Comparison of ENCODE assay signal across 9 cellular contexts in the genomic region with DNA sequence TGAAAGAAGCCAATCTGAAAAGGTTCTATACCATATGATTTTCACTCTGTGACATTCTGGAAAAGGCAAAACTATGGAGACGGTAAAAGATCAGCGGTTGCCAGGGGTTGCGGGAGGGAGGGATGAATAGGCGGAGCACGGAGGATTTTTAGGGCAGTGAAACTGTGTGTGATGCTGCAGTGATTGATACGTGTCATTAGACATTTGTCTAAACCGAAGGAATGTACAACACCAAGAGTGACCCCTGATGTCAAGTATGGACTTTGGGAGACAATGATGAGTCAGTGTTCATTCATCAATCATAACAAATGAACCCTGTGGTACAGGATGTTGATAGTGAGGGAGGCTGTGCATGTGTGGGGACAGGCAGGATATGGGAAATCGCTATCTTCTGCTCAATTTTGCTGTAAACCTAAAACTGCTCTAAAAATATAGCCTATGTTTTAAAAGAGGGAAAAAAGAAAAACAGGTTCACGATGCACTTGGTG. TPM values are rescaled to one million over a fixed set of nuclear protein-coding genes. Genes with fewer than 3 reads are reported as not detected.
DNase-seq lines count a peak whose midpoint lies in the region; ATAC-seq, FAIRE-seq and TF ChIP-seq lines count a peak whose summit lies in the region.
"Had no signal": no experiment of that assay in that cellular context is flagged by ENCODE, and none has a peak within 500 bp of the region (broad histone marks: within the 10 kb centered on the region; RNA-seq: fewer than 3 reads in every experiment).

No MANE protein-coding gene starts in this region.

- H3K9ac ChIP-seq in keratinocyte (ENCODE audit: control insufficient read depth, extremely low read depth, insufficient read depth, low read length), result peak overlapping the region; percentile 46
- no peak overlapping the region for H3K9ac ChIP-seq in neuronal stem cell (ENCODE audit: low read depth, low read length, poor library complexity)

- peak; percentile 51 for DNase-seq in HFFc6
- no peak for DNase-seq in keratinocyte (ENCODE audit: low read depth, low spot score)
- DNase-seq in stimulated activated naive CD8-positive, alpha-beta T cell treated with anti-CD3 and anti-CD28 coated beads, Interleukin-15, amount 100 ng/mL, for 72 hours, result no peak
- no peak for DNase-seq in activated naive CD4-positive, alpha-beta T cell treated with Interleukin-2 at 50 U/mL for 16 hours
- DNase-seq in NCI-H1417 treated with DMSO at 0.1 percent for 48 hours (lab: John Stamatoyannopoulos, UW), result no peak
- no peak for DNase-seq in neuronal stem cell (ENCODE audit: low spot score)
- no peak for DNase-seq in CD4-positive, alpha-beta memory T cell

- H3K4me2 ChIP-seq in keratinocyte (ENCODE audit: control insufficient read depth, extremely low read depth, insufficient read depth, low read depth, low read length), result peak overlapping the region; percentile 60
- no peak overlapping the region for H3K4me2 ChIP-seq in neuronal stem cell (ENCODE audit: insufficient read depth, low read length, poor library complexity, severe bottlenecking)

- H3K4me3 Mint-ChIP-seq in HFFc6, result no peak overlapping the region
- no peak overlapping the region for H3K4me3 Mint-ChIP-seq in stimulated activated naive CD8-positive, alpha-beta T cell treated with anti-CD3 and anti-CD28 coated beads, Interleukin-15, amount 100 ng/mL, for 72 hours
- no peak overlapping the region for H3K4me3 Mint-ChIP-seq in CD4-positive, alpha-beta memory T cell
- H3K4me3 Mint-ChIP-seq: mesothelial cell of epicardium had no signal

- no peak overlapping the region for H2BK5ac ChIP-seq in neuronal stem cell (ENCODE audit: low read length)

- no peak overlapping the region for H3K27ac Mint-ChIP-seq in HFFc6
- peak overlapping the region in 1 of 2 donors; percentile 69 for H3K27ac Mint-ChIP-seq in stimulated activated naive CD8-positive, alpha-beta T cell treated with anti-CD3 and anti-CD28 coated beads, Interleukin-15, amount 100 ng/mL, for 72 hours
- H3K27ac Mint-ChIP-seq in CD4-positive, alpha-beta memory T cell, result peak overlapping the region in 2 of 7 donors; percentile 17 to 75
- H3K27ac Mint-ChIP-seq: mesothelial cell of epicardium had no signal

- H3K79me1 ChIP-seq in neuronal stem cell (ENCODE audit: low read depth, low read length), result peaks cover 7% of the 10 kb centered on the region

- no peak overlapping the region for H2BK12ac ChIP-seq in neuronal stem cell (ENCODE audit: low read length)

- H2AK5ac ChIP-seq in neuronal stem cell (ENCODE audit: low read depth, low read length), result no peak overlapping the region

- H3K9me1 ChIP-seq in keratinocyte (ENCODE audit: control insufficient read depth, extremely low read depth, insufficient read depth, low read length), result no peaks in the 10 kb centered on the region

- H4K8ac ChIP-seq in neuronal stem cell (ENCODE audit: low read depth, low read length), result no peak overlapping the region

- peaks cover 3% of the 10 kb centered on the region for H3K79me2 ChIP-seq in keratinocyte (ENCODE audit: control insufficient read depth, insufficient read depth, low read length)

- H2BK15ac ChIP-seq in neuronal stem cell (ENCODE audit: low read length), result no peak overlapping the region

- H3K36me3 ChIP-seq in keratinocyte (ENCODE audit: control insufficient read depth in 2 of 2, extremely low read depth in 1 of 2, insufficient read depth in 2 of 2, low read length in 2 of 2) (peaks cover 0 to 1% of the 10 kb centered on the region in 2 experiments), neuronal stem cell (replicated peaks in 1 of 2; ENCODE audit: control insufficient read depth in 2 of 2, insufficient read depth in 2 of 2, low read length in 2 of 2) (no peaks in the 10 kb centered on the region)
- H3K36me3 ChIP-seq in CD4-positive, alpha-beta memory T cell (ENCODE audit: insufficient read depth, low read length), result peaks cover 3% of the 10 kb centered on the region

- H4K91ac ChIP-seq in neuronal stem cell (ENCODE audit: low read depth, low read length, poor library complexity), result no peak overlapping the region

- no peak overlapping the region for H2BK120ac ChIP-seq in neuronal stem cell (ENCODE audit: low read depth, low read length)

- H3K4ac ChIP-seq in neuronal stem cell (ENCODE audit: low read length), result no peak overlapping the region

- FAIRE-seq in keratinocyte (lab: Jason Lieb, UNC), result no peak

- ATAC-seq in stimulated activated naive CD8-positive, alpha-beta T cell treated with anti-CD3 and anti-CD28 coated beads, Interleukin-15, amount 100 ng/mL, for 72 hours, result peak; percentile 64

- POLR2A ChIA-PET in CD4-positive, alpha-beta memory T cell (lab: Charles Lee; ENCODE audit: partially characterized antibody), result interaction anchor here (0.6 to 2.7 kb wide), 5 partner anchors 91 to 104 kb away, joined by 3 to 9 read pairs (median 3); partner anchors contain the start of gene DUSP1

- H3K27ac ChIP-seq in angular gyrus (ENCODE audit: low read depth, low read length) (peak overlapping the region; percentile 87), keratinocyte (ENCODE audit: control insufficient read depth, insufficient read depth, low read length) (peak overlapping the region; percentile 93), neuronal stem cell (replicated peaks; ENCODE audit: low read length) (no peak overlapping the region)
- no peak overlapping the region for H3K27ac ChIP-seq in CD4-positive, alpha-beta memory T cell (ENCODE audit: low read depth, low read length)

- H3K9me3 ChIP-seq in keratinocyte (ENCODE audit: control insufficient read depth, low read depth, low read length) (no peaks in the 10 kb centered on the region), neuronal stem cell (replicated peaks in 1 of 2; ENCODE audit: control insufficient read depth in 2 of 2, insufficient read depth in 1 of 2, low read depth in 1 of 2, low read length in 2 of 2) (no peaks in the 10 kb centered on the region)
- H3K9me3 ChIP-seq in CD4-positive, alpha-beta memory T cell (ENCODE audit: control insufficient read depth in 1 of 2, low read length in 2 of 2), result no peaks in the 10 kb centered on the region

- no peaks in the 10 kb centered on the region for H3K9me3 Mint-ChIP-seq in HFFc6
- no peaks in the 10 kb centered on the region for H3K9me3 Mint-ChIP-seq in stimulated activated naive CD8-positive, alpha-beta T cell treated with anti-CD3 and anti-CD28 coated beads, Interleukin-15, amount 100 ng/mL, for 72 hours
- H3K9me3 Mint-ChIP-seq in CD4-positive, alpha-beta memory T cell, result no peaks in the 10 kb centered on the region
- H3K9me3 Mint-ChIP-seq: mesothelial cell of epicardium had no signal

- H3K23ac ChIP-seq in neuronal stem cell (ENCODE audit: low read depth, low read length, poor library complexity), result no peak overlapping the region

- peaks cover 52% of the 10 kb centered on the region for H3K4me1 ChIP-seq in keratinocyte (ENCODE audit: control insufficient read depth, extremely low read depth, insufficient read depth, low read length)
- peaks cover 35 to 66% of the 10 kb centered on the region in 2 donors for H3K4me1 ChIP-seq in neuronal stem cell (ENCODE audit: control insufficient read depth in 2 of 2, insufficient read depth in 1 of 2, low read depth in 1 of 2, low read length in 2 of 2)
- peaks cover 4% of the 10 kb centered on the region for H3K4me1 ChIP-seq in CD4-positive, alpha-beta memory T cell (ENCODE audit: insufficient read depth, low read length)

- no peaks in the 10 kb centered on the region for H4K20me1 ChIP-seq in keratinocyte (ENCODE audit: control insufficient read depth, extremely low read depth, insufficient read depth, low read length)

- H3K36me3 Mint-ChIP-seq in HFFc6 (ENCODE audit: low read depth), result no peaks in the 10 kb centered on the region; the same call in 1 of the 2 replicates
- H3K36me3 Mint-ChIP-seq in CD4-positive, alpha-beta memory T cell, result peaks cover 0 to 4% of the 10 kb centered on the region in 2 donors
- H3K36me3 Mint-ChIP-seq: mesothelial cell of epicardium had no signal

- WGBS in neuronal stem cell (ENCODE audit: extremely low coverage in 2 of 2, insufficient read length in 2 of 2, insufficient replicate concordance in 1 of 2), 2 donors, result no CpG with 5 or more reads among the region's 9 CpGs

- H3K4me3 ChIP-seq in keratinocyte (ENCODE audit: control insufficient read depth in 2 of 3, extremely low read depth in 1 of 3, insufficient read depth in 2 of 3, low read depth in 1 of 3, low read length in 3 of 3) (no peak overlapping the region), neuronal stem cell (ENCODE audit: low read length in 2 of 2) (no peak overlapping the region)
- no peak overlapping the region for H3K4me3 ChIP-seq in CD4-positive, alpha-beta memory T cell (ENCODE audit: low read length in 2 of 2)

- no peak overlapping the region for H3K14ac ChIP-seq in neuronal stem cell (ENCODE audit: low read length)

- CTCF ChIA-PET in CD4-positive, alpha-beta memory T cell (lab: Charles Lee; ENCODE audit: partially characterized antibody), result interaction anchor here (1.0 to 1.1 kb wide), 2 partner anchors 96 to 154 kb away, joined by 3 to 5 read pairs; no protein-coding TSS in a partner anchor

- intact Hi-C loops in CD4-positive, alpha-beta memory T cell (cut with micrococcal nuclease), result no loop called here

- no peaks in the 10 kb centered on the region; the same call in 1 of the 2 replicates for H3K27me3 Mint-ChIP-seq in HFFc6 (ENCODE audit: insufficient read depth)
- H3K27me3 Mint-ChIP-seq in stimulated activated naive CD8-positive, alpha-beta T cell treated with anti-CD3 and anti-CD28 coated beads, Interleukin-15, amount 100 ng/mL, for 72 hours, result no peaks in the 10 kb centered on the region
- no peaks in the 10 kb centered on the region for H3K27me3 Mint-ChIP-seq in CD4-positive, alpha-beta memory T cell

- TF ChIP-seq CTCF in HFFc6 (IDR thresholded peaks at IDR 0.05), result no peak
- no peak for TF ChIP-seq CTCF in keratinocyte (optimal IDR thresholded peaks at IDR 0.05 in 1 of 3, IDR thresholded peaks at IDR 0.05 in 1 of 3, conservative IDR thresholded peaks at IDR 0.05 in 1 of 3; ENCODE audit: extremely low read depth in 1 of 3, insufficient read depth in 2 of 3, low read length in 3 of 3)

- peaks cover 5% of the 10 kb centered on the region; the same call in 1 of the 2 replicates for H3K4me1 Mint-ChIP-seq in HFFc6 (ENCODE audit: low read depth)
- H3K4me1 Mint-ChIP-seq in stimulated activated naive CD8-positive, alpha-beta T cell treated with anti-CD3 and anti-CD28 coated beads, Interleukin-15, amount 100 ng/mL, for 72 hours, result peaks cover 38% of the 10 kb centered on the region
- H3K4me1 Mint-ChIP-seq in CD4-positive, alpha-beta memory T cell, result peaks cover 9 to 25% (median 15%) of the 10 kb centered on the region in 4 donors

- H3K27me3 ChIP-seq in keratinocyte (ENCODE audit: control insufficient read depth, extremely low read depth, insufficient read depth, low read length) (no peaks in the 10 kb centered on the region), neuronal stem cell (ENCODE audit: control insufficient read depth in 3 of 3, insufficient read depth in 3 of 3, low read depth in 1 of 3, low read length in 3 of 3) (no peaks in the 10 kb centered on the region)
- no peaks in the 10 kb centered on the region for H3K27me3 ChIP-seq in CD4-positive, alpha-beta memory T cell (ENCODE audit: insufficient read depth, low read length)

- no peak overlapping the region for H3K18ac ChIP-seq in neuronal stem cell (ENCODE audit: low read length)

- H2AFZ ChIP-seq in keratinocyte (ENCODE audit: control insufficient read depth, low read length) (no peak overlapping the region), neuronal stem cell (ENCODE audit: low read length) (no peak overlapping the region)

- dilution Hi-C loops in keratinocyte (cut with MboI; ENCODE audit: extremely low pct_ligation_motif_present, low sequenced_read_pairs), result no loop called here

RNA-seq across cellular contexts. Expression of gene ERGIC1, which starts 34.4 kb away (rescaled TPM):
- total RNA-seq in HFFc6 (2021; fragmentation: NEBNext Ultra II Directional; extraction: Animal tissue kit (Norgen Biotek cat#: 25700)), result 100 to 1,000 TPM; 240 to 276 (median 258) TPM
- 89.5 to 105 TPM (median 93.4 TPM) in 3 replicates for polyA plus RNA-seq in keratinocyte
- polyA plus RNA-seq in keratinocyte (2011; ENCODE audit: low read depth), result 25.2 TPM
- polyA plus RNA-seq in keratinocyte (2011; cell fraction: cytosol; rRNA removed), result 92.4 and 115 TPM in 2 replicates
- polyA plus RNA-seq in keratinocyte (2011; cell fraction: nucleus; rRNA removed), result 48.2 and 60.3 TPM in 2 replicates
- polyA plus RNA-seq in keratinocyte (2012; ENCODE audit: low replicate concordance), result 51.3 and 98.7 TPM in 2 replicates
- 162 to 220 TPM (median 183 TPM) in 3 replicates for polyA minus RNA-seq in keratinocyte
- polyA minus RNA-seq in keratinocyte (2011; cell fraction: cytosol; rRNA and poly(A)+ RNA removed), result 102 TPM
- polyA minus RNA-seq in keratinocyte (2011; cell fraction: nucleus; rRNA and poly(A)+ RNA removed), result 34.2 and 59.5 TPM in 2 replicates
- 73.5 TPM for polyA plus RNA-seq in neuronal stem cell (2013, experiment 1 of 2)
- polyA plus RNA-seq in neuronal stem cell (2013, experiment 2 of 2), result 73.3 TPM
- 10 to 100 TPM; 45.8 to 51.0 TPM for total RNA-seq in CD4-positive, alpha-beta memory T cell
- polyA plus RNA-seq in CD4-positive, alpha-beta memory T cell, result 10 to 100 TPM; 10.6 to 18.8 TPM

Comparison
In these comparisons a context has a peak if more than half of its experiments do, and no peak if none do; other contexts are left out.
1. H3K27ac ChIP-seq: peak in angular gyrus (single experiment) and keratinocyte (single experiment); none in neuronal stem cell (single experiment) and CD4-positive, alpha-beta memory T cell (single experiment).
2. RNA of gene ERGIC1, which starts 34.4 kb away (total RNA-seq): 240 to 276 TPM in HFFc6; 45.8 to 51.0 TPM in CD4-positive, alpha-beta memory T cell; every median in the first group is over 4 times any median in the second.